Comparison of ENCODE assay signal across 8 cellular contexts in genomic region chr1:94883688-94884087, GRCh38. TPM values are rescaled to one million over a fixed set of nuclear protein-coding genes. Genes with fewer than 3 reads are reported as not detected.
DNase-seq lines count a peak whose midpoint lies in the region; ATAC-seq and TF ChIP-seq lines count a peak whose summit lies in the region.

No MANE protein-coding gene starts in this region.

- CTCF ChIA-PET in activated naive CD4-positive, alpha-beta T cell treated with anti-CD3 and anti-CD28 coated beads for 36 hours (lab: Charles Lee), result no interaction called here
- CTCF ChIA-PET in activated CD8-positive, alpha-beta T cell treated with anti-CD3 and anti-CD28 coated beads for 36 hours (lab: Charles Lee), result interaction anchor here (1.7 to 3.5 kb wide), 2 partner anchors 29 to 160 kb away, joined by 5 to 13 read pairs; no protein-coding TSS in a partner anchor

- H3K36me3 ChIP-seq in left ventricle myocardium inferior, result no peaks in the 10 kb centered on the region

- H3K4me1 Mint-ChIP-seq in activated naive CD4-positive, alpha-beta T cell treated with anti-CD3 and anti-CD28 coated beads for 36 hours (ENCODE audit: low read depth), result peaks cover 12% of the 10 kb centered on the region
- H3K4me1 Mint-ChIP-seq in activated CD8-positive, alpha-beta T cell treated with anti-CD3 and anti-CD28 coated beads for 36 hours (ENCODE audit: low read depth), result peaks cover 10% of the 10 kb centered on the region
- peaks cover 14% of the 10 kb centered on the region for H3K4me1 Mint-ChIP-seq in stimulated activated naive CD8-positive, alpha-beta T cell treated with anti-CD3 and anti-CD28 coated beads, Interleukin-15, amount 100 ng/mL, for 72 hours

- intact Hi-C loops in activated naive CD4-positive, alpha-beta T cell treated with anti-CD3 and anti-CD28 coated beads for 36 hours (cut with micrococcal nuclease), result loop anchor here (1.0 to 2.0 kb wide), 3 partner anchors 43 to 160 kb away; partner anchors contain the start of gene CNN3
- intact Hi-C loops in activated CD8-positive, alpha-beta T cell treated with anti-CD3 and anti-CD28 coated beads for 36 hours (cut with micrococcal nuclease), result no loop called here
- intact Hi-C loops in left ventricle myocardium inferior (cut with micrococcal nuclease), result no loop called here

- H3K9me3 ChIP-seq in left ventricle myocardium inferior (replicated peaks), result no peaks in the 10 kb centered on the region

- TF ChIP-seq CTCF in activated CD8-positive, alpha-beta T cell treated with anti-CD3 and anti-CD28 coated beads for 36 hours (IDR thresholded peaks at IDR 0.05), result no peak
- no peak for TF ChIP-seq CTCF in left ventricle myocardium inferior (IDR thresholded peaks at IDR 0.05; ENCODE audit: borderline replicate concordance)

- DNase-seq in activated naive CD4-positive, alpha-beta T cell treated with anti-CD3 and anti-CD28 coated beads for 36 hours, result peak; percentile 35
- DNase-seq in activated naive CD4-positive, alpha-beta T cell (lab: John Stamatoyannopoulos, UW), result no peak
- DNase-seq in activated CD8-positive, alpha-beta T cell treated with anti-CD3 and anti-CD28 coated beads for 36 hours, result peak; percentile 32
- DNase-seq in left ventricle myocardium inferior (no peak), KBM-7 (no peak), NCI-H1694 treated with DMSO at 0.1 percent for 48 hours (lab: John Stamatoyannopoulos, UW) (no peak), Kasumi-1 (lab: John Stamatoyannopoulos, UW) (no peak)
- DNase-seq in stimulated activated naive CD8-positive, alpha-beta T cell treated with anti-CD3 and anti-CD28 coated beads, Interleukin-15, amount 100 ng/mL, for 72 hours, result peak in 1 of 2 donors; percentile 16

- H3K4me3 Mint-ChIP-seq in activated naive CD4-positive, alpha-beta T cell treated with anti-CD3 and anti-CD28 coated beads for 36 hours, result peak overlapping the region; percentile 44
- H3K4me3 Mint-ChIP-seq in activated CD8-positive, alpha-beta T cell treated with anti-CD3 and anti-CD28 coated beads for 36 hours, result peak overlapping the region; percentile 31
- peak overlapping the region; percentile 12 to 37 for H3K4me3 Mint-ChIP-seq in stimulated activated naive CD8-positive, alpha-beta T cell treated with anti-CD3 and anti-CD28 coated beads, Interleukin-15, amount 100 ng/mL, for 72 hours

- peak overlapping the region; percentile 26 for H3K4me3 ChIP-seq in left ventricle myocardium inferior

- H3K27me3 ChIP-seq in left ventricle myocardium inferior (ENCODE audit: low read depth), result no peaks in the 10 kb centered on the region

- ATAC-seq in activated CD8-positive, alpha-beta T cell treated with anti-CD3 and anti-CD28 coated beads for 36 hours, result peak; percentile 95
- peak; percentile 85 for ATAC-seq in stimulated activated naive CD8-positive, alpha-beta T cell treated with anti-CD3 and anti-CD28 coated beads, Interleukin-15, amount 100 ng/mL, for 72 hours

- H3K27me3 Mint-ChIP-seq in activated naive CD4-positive, alpha-beta T cell treated with anti-CD3 and anti-CD28 coated beads for 36 hours (ENCODE audit: low read depth), result no peaks in the 10 kb centered on the region
- H3K27me3 Mint-ChIP-seq in activated CD8-positive, alpha-beta T cell treated with anti-CD3 and anti-CD28 coated beads for 36 hours, result no peaks in the 10 kb centered on the region
- no peaks in the 10 kb centered on the region for H3K27me3 Mint-ChIP-seq in stimulated activated naive CD8-positive, alpha-beta T cell treated with anti-CD3 and anti-CD28 coated beads, Interleukin-15, amount 100 ng/mL, for 72 hours

- no peaks in the 10 kb centered on the region for H3K9me3 Mint-ChIP-seq in activated naive CD4-positive, alpha-beta T cell treated with anti-CD3 and anti-CD28 coated beads for 36 hours
- no peaks in the 10 kb centered on the region for H3K9me3 Mint-ChIP-seq in activated CD8-positive, alpha-beta T cell treated with anti-CD3 and anti-CD28 coated beads for 36 hours
- no peaks in the 10 kb centered on the region for H3K9me3 Mint-ChIP-seq in stimulated activated naive CD8-positive, alpha-beta T cell treated with anti-CD3 and anti-CD28 coated beads, Interleukin-15, amount 100 ng/mL, for 72 hours

- peak overlapping the region; percentile 32 for H3K27ac ChIP-seq in left ventricle myocardium inferior (replicated peaks)

- POLR2A ChIA-PET in activated CD8-positive, alpha-beta T cell treated with anti-CD3 and anti-CD28 coated beads for 36 hours (lab: Charles Lee), result no interaction called here

- H3K36me3 Mint-ChIP-seq in activated naive CD4-positive, alpha-beta T cell treated with anti-CD3 and anti-CD28 coated beads for 36 hours (ENCODE audit: low read depth), result no peaks in the 10 kb centered on the region
- no peaks in the 10 kb centered on the region for H3K36me3 Mint-ChIP-seq in activated CD8-positive, alpha-beta T cell treated with anti-CD3 and anti-CD28 coated beads for 36 hours (ENCODE audit: low read depth)

- peak overlapping the region; percentile 65 for H3K27ac Mint-ChIP-seq in activated naive CD4-positive, alpha-beta T cell treated with anti-CD3 and anti-CD28 coated beads for 36 hours
- H3K27ac Mint-ChIP-seq in activated CD8-positive, alpha-beta T cell treated with anti-CD3 and anti-CD28 coated beads for 36 hours, result peak overlapping the region; percentile 51
- H3K27ac Mint-ChIP-seq in stimulated activated naive CD8-positive, alpha-beta T cell treated with anti-CD3 and anti-CD28 coated beads, Interleukin-15, amount 100 ng/mL, for 72 hours, result peak overlapping the region; percentile 91 to 92

- in situ Hi-C loops in KBM-7 (cut with MboI; ENCODE audit: low pct_unique_long_range_greater_than_20kb, low sequenced_read_pairs), result no loop called here

- peaks cover 9% of the 10 kb centered on the region for H3K4me1 ChIP-seq in left ventricle myocardium inferior

RNA-seq across cellular contexts. Expression of gene CNN3, which starts 43.2 kb away (rescaled TPM):
- total RNA-seq in activated naive CD4-positive, alpha-beta T cell treated with anti-CD3 and anti-CD28 coated beads for 36 hours, result 10 to 100 TPM; 10.0 to 10.6 TPM
- total RNA-seq in activated CD8-positive, alpha-beta T cell treated with anti-CD3 and anti-CD28 coated beads for 36 hours, result 10 to 100 TPM; 12.8 to 12.9 TPM
- 67.9 TPM for total RNA-seq in left ventricle myocardium inferior

Comparison
In these comparisons a context has a peak if more than half of its experiments do, and no peak if none do; other contexts are left out.
1. DNase-seq: peak in activated naive CD4-positive, alpha-beta T cell treated with anti-CD3 and anti-CD28 coated beads for 36 hours (single experiment) and activated CD8-positive, alpha-beta T cell treated with anti-CD3 and anti-CD28 coated beads for 36 hours (single experiment); none in activated naive CD4-positive, alpha-beta T cell (0 of 4), left ventricle myocardium inferior (single experiment), KBM-7 (single experiment), NCI-H1694 treated with DMSO at 0.1 percent for 48 hours (single experiment) and Kasumi-1 (0 of 2).
2. Peak in every context shown above with its lines, with median percentiles within 50 percentile points of each other: H3K27ac Mint-ChIP-seq and H3K4me3 Mint-ChIP-seq.